9 cellular contexts compared by ENCODE assay signal in the genomic region with DNA sequence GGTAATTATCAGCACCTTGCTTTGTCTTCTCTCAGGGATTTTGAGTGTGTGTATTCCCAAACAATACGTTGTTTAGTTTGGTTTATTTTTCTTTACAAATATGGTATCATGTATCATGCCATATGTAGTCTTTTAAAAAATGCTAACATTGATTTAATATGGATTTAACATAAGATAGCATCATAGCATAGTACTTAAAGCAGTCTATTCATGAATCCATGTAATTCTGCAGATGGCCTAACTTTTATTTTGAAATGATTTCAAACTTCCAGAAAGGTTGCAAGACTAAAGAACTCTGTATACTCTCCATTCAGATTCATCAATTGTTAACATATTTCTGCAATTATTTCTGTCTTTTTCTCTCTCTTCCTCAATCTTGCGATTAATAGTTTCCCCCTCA.
"Had no signal": no experiment of that assay in that cellular context is flagged by ENCODE, and none has a peak within 500 bp of the region (broad histone marks: within the 10 kb centered on the region; RNA-seq: fewer than 3 reads in every experiment).

No MANE protein-coding gene starts in this region.

- FAIRE-seq: HepG2, HTR-8/SVneo had no signal

- DNase-seq: IMR-90, Karpas-422, Kasumi-1, KBM-7, KG1 had no signal

- H3K9ac ChIP-seq: KMS-11 had no signal

- ATAC-seq: HepG2 had no signal

- H3K4me2 ChIP-seq: KMS-11 had no signal

- H3K27ac ChIP-seq: HL-60, KMS-11 had no signal
